8 cellular contexts compared by ENCODE assay signal in the genomic region with DNA sequence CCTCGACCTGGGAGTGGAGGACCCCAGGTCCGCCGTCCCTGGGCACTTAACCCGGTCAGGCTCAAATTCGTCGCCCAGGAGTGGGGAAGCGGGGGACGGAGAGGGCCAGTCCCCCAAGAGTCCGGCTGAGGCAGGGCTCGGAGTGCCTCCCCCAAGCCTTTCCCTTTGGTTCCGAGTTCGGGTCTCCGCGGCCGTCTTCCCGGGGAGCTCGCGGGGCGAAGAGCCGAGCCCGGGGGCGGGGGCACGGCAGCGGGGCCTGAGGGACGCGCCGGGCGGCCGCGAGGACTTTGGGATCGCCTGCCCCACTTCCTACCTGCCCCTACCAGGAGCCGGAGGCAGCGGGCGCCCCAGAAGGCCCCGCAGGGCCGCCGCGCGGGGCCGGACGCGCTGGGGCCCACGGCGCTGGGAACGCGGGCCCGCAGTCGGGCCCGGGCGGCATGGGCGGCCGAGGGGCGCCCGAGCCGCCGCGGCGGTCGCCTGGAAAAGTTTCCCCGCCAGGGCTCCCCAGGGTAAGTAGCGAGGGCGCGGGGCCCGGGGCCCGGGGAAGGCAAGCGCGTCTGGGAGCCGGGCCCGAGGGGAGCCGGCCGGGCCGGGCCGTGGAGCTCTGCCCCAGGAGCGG. TPM values are rescaled to one million over a fixed set of nuclear protein-coding genes. Genes with fewer than 3 reads are reported as not detected.
DNase-seq lines count a peak whose midpoint lies in the region; ATAC-seq, FAIRE-seq and TF ChIP-seq lines count a peak whose summit lies in the region.

No MANE protein-coding gene starts in this region.

- peaks cover 33% of the 10 kb centered on the region for H3K4me1 Mint-ChIP-seq in MCF 10A (ENCODE audit: insufficient read depth, unreplicated experiment)
- peaks cover 58% of the 10 kb centered on the region for H3K4me1 Mint-ChIP-seq in stimulated activated naive CD8-positive, alpha-beta T cell treated with anti-CD3 and anti-CD28 coated beads, Interleukin-15, Interleukin-2, amounts not matched to agents 100 ng/mL and 50 ng/mL, for 24 hours (ENCODE audit: low read depth)

- H3K27me3 ChIP-seq in PC-3 (ENCODE audit: low read length), result no peaks in the 10 kb centered on the region

- H3K36me3 ChIP-seq in PC-3 (ENCODE audit: low read depth, low read length), result no peaks in the 10 kb centered on the region

- peak overlapping the region; percentile 97 for H3K4me2 ChIP-seq in PC-3 (ENCODE audit: low read length)

- DNase-seq in GM18507 (ENCODE audit: extremely low spot score, insufficient read length, low read depth), result peak; percentile 9
- no peak for DNase-seq in PC-3
- peak; percentile 41 for DNase-seq in MCF 10A (ENCODE audit: unreplicated experiment)
- peak in 1 of 2 donors; percentile 51 for DNase-seq in left colon

- peak; percentile 5 for ATAC-seq in PC-3
- ATAC-seq in left colon, result peak; percentile 37
- no peak for ATAC-seq in GM18502 (IDR thresholded peaks at IDR 0.05; ENCODE audit: poor library complexity, unreplicated experiment)
- no peak for ATAC-seq in HG02870 (IDR thresholded peaks at IDR 0.05; ENCODE audit: unreplicated experiment)

- no TSS peak for BruUV-seq in PC-3 (replicated peaks; lab: Mats Ljungman, UMichigan)
- BruUV-seq in MCF 10A (replicated peaks; lab: Mats Ljungman, UMichigan), result no TSS peak

- H3K4me1 ChIP-seq in PC-3 (ENCODE audit: insufficient read depth, low read length), result peaks cover 67% of the 10 kb centered on the region

- H3K79me2 ChIP-seq in PC-3 (ENCODE audit: low read length), result peaks cover 52% of the 10 kb centered on the region

- POLR2A ChIA-PET in PC-3 (lab: Charles Lee; ENCODE audit: unreplicated experiment) (interaction anchor here (0.6 kb wide), 1 partner anchor 64 kb away, joined by 3 read pairs; a partner anchor contains a TSS), MCF 10A (lab: Yijun Ruan, JAX) (interaction anchor here (0.6 to 2.6 kb wide), 11 partner anchors 31 to 438 kb away, joined by 3 to 29 read pairs (median 3); a partner anchor contains a TSS)

- H4K20me1 ChIP-seq in PC-3 (ENCODE audit: low read length), result peaks cover 15% of the 10 kb centered on the region; the same call in 1 of the 2 replicates

- no peak for TF ChIP-seq CTCF in 22Rv1 (IDR thresholded peaks at IDR 0.05)
- TF ChIP-seq CTCF in PC-3 (conservative IDR thresholded peaks at IDR 0.05; ENCODE audit: low read depth, low read length), result no peak
- no peak for TF ChIP-seq CTCF in MCF 10A (IDR thresholded peaks at IDR 0.05; ENCODE audit: unreplicated experiment)

- H3K27ac ChIP-seq in 22Rv1, result peak overlapping the region; percentile 78
- H3K27ac ChIP-seq in PC-3 (ENCODE audit: low read length), result peak overlapping the region; percentile 84

- no peaks in the 10 kb centered on the region for H3K9me3 Mint-ChIP-seq in MCF 10A (ENCODE audit: unreplicated experiment)
- H3K9me3 Mint-ChIP-seq in stimulated activated naive CD8-positive, alpha-beta T cell treated with anti-CD3 and anti-CD28 coated beads, Interleukin-15, Interleukin-2, amounts not matched to agents 100 ng/mL and 50 ng/mL, for 24 hours, result no peaks in the 10 kb centered on the region

- CTCF ChIA-PET in PC-3 (lab: Charles Lee) (no interaction called here), MCF 10A (lab: Yijun Ruan, JAX) (interaction anchor here (0.6 to 1.5 kb wide), 4 partner anchors 9 to 1224 kb away, joined by 3 to 8 read pairs (median 4); no protein-coding TSS in a partner anchor)

- peaks cover 4% of the 10 kb centered on the region for H3F3A ChIP-seq in PC-3 (ENCODE audit: low read length, unreplicated experiment)

- H3K9me2 ChIP-seq in PC-3 (replicated peaks; ENCODE audit: low read length), result no peaks in the 10 kb centered on the region

- 0 out of 2 replicates have a peak overlapping the region, but pooled peaks have one; percentile 31 for H2AFZ ChIP-seq in PC-3 (ENCODE audit: low read length)

- no peaks in the 10 kb centered on the region for H3K27me3 Mint-ChIP-seq in MCF 10A (ENCODE audit: insufficient read depth, unreplicated experiment)
- no peaks in the 10 kb centered on the region for H3K27me3 Mint-ChIP-seq in stimulated activated naive CD8-positive, alpha-beta T cell treated with anti-CD3 and anti-CD28 coated beads, Interleukin-15, Interleukin-2, amounts not matched to agents 100 ng/mL and 50 ng/mL, for 24 hours

- H3K9ac ChIP-seq in PC-3 (ENCODE audit: low read length), result peak overlapping the region; percentile 75

- intact Hi-C loops in PC-3 (cut with micrococcal nuclease), result loop anchor here (5.0 kb wide), 1 partner anchor 154 kb away; a partner anchor contains a TSS
- intact Hi-C loops in MCF 10A (cut with micrococcal nuclease), result loop anchor here (2.0 to 5.0 kb wide), 2 partner anchors 154 to 224 kb away; a partner anchor contains a TSS
- intact Hi-C loops in left colon (cut with DNase I, micrococcal nuclease), result loop anchor here in 1 of 2 donors (10.0 kb wide), 1 partner anchor 156 kb away; a partner anchor contains a TSS

- H3K4me3 ChIP-seq in PC-3 (ENCODE audit: low read length), result peak overlapping the region; percentile 68

- H3K9me3 ChIP-seq in PC-3 (ENCODE audit: low read length), result no peaks in the 10 kb centered on the region

- H3K27ac Mint-ChIP-seq in MCF 10A (ENCODE audit: low read depth, unreplicated experiment), result peak overlapping the region; percentile 89
- H3K27ac Mint-ChIP-seq in stimulated activated naive CD8-positive, alpha-beta T cell treated with anti-CD3 and anti-CD28 coated beads, Interleukin-15, Interleukin-2, amounts not matched to agents 100 ng/mL and 50 ng/mL, for 24 hours, result peak overlapping the region; percentile 96

- H3K36me3 Mint-ChIP-seq in MCF 10A (ENCODE audit: insufficient read depth, unreplicated experiment), result peaks cover 9% of the 10 kb centered on the region
- H3K36me3 Mint-ChIP-seq in stimulated activated naive CD8-positive, alpha-beta T cell treated with anti-CD3 and anti-CD28 coated beads, Interleukin-15, Interleukin-2, amounts not matched to agents 100 ng/mL and 50 ng/mL, for 24 hours (ENCODE audit: low read depth), result peaks cover 30% of the 10 kb centered on the region

- H3K4me3 Mint-ChIP-seq in MCF 10A (ENCODE audit: unreplicated experiment), result peak overlapping the region; percentile 76
- H3K4me3 Mint-ChIP-seq in stimulated activated naive CD8-positive, alpha-beta T cell treated with anti-CD3 and anti-CD28 coated beads, Interleukin-15, Interleukin-2, amounts not matched to agents 100 ng/mL and 50 ng/mL, for 24 hours, result peak overlapping the region; percentile 93

- FAIRE-seq in GM18507 (lab: Jason Lieb, UNC), result no peak

RNA-seq across cellular contexts. Expression of a gene that starts 2.8 kb away (rescaled TPM):
- total RNA-seq in PC-3 (2014; rRNA removed) (39.1 and 44.2 TPM in 2 replicates), MCF 10A (2022) (48.8 and 49.4 TPM in 2 replicates), left colon (100 to 1,000 TPM in 1 of 2 donors, 10 to 100 TPM in 1; 74.0 to 101 TPM)

RNA-seq across cellular contexts. Expression of a gene that starts 13.1 kb away (rescaled TPM):
- total RNA-seq in PC-3 (2014; rRNA removed) (2.8 and 11.5 TPM in 2 replicates), MCF 10A (2022) (0.32 and 0.91 TPM in 2 replicates), left colon (1 to 10 TPM; 5.1 to 10.0 TPM)

RNA-seq across cellular contexts. Expression of a gene that starts 31.9 kb away (rescaled TPM):
- total RNA-seq in PC-3 (2014; rRNA removed), result 19.8 and 26.3 TPM in 2 replicates
- 42.1 and 42.4 TPM in 2 replicates for total RNA-seq in MCF 10A (2022)
- total RNA-seq in left colon, result 10 to 100 TPM; 48.4 to 63.7 TPM

Comparison
In these comparisons a context has a peak if more than half of its experiments do, and no peak if none do; other contexts are left out.
1. ATAC-seq: peak in PC-3 (single experiment) and left colon (single experiment); none in GM18502 (single experiment) and HG02870 (single experiment).